Comparison of ENCODE assay signal across 8 cellular contexts in the genomic region with DNA sequence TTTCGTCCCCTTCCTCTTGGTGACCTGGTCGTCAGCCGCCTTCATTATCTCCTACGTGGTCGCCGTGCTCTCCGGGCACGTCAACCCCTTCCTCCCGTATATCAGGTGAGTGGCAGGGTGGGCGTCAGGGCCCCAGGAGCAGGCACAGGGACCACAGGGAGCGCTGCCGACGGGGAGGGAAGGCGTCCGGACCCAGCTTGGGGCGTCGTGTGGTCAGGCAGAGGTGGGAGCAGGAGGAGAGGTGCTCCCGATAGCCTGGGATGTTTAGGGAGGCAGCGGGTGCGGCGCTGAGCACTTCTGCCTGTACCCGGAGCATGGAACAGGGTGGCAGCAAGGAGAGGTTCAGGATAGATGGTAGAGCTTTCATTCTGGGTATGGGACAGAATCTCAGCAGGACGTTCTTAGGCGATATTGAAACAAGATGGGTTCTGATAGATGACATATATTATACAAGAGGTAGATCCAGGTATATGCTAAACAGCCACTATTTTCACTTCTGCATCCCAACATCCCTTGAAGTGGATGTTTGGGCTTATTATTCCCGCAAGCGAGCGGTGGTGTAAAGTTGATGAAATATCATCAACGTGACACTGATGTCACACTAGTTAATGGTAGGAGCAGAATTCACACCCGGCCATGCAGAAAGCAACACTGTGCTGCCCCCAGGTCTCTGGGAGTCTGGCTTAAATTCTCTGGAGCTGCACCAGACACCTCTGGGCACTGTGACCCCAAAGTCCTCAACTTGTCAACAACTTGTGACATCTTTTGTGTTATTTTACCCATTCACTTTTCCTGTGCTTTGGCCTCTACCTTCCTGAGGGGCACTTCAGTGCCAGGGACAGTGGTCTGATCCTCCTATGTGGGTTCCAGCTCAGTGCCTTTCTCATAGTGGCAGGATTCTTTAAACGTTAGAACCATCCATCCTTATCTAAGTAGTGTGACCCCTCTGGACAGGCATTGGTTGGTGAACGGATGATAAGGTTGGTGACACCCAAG. TPM values are rescaled to one million over a fixed set of nuclear protein-coding genes. Genes with fewer than 3 reads are reported as not detected.
DNase-seq lines count a peak whose midpoint lies in the region; ATAC-seq, FAIRE-seq and TF ChIP-seq lines count a peak whose summit lies in the region.

No MANE protein-coding gene starts in this region.

- H3K4me1 Mint-ChIP-seq in activated CD4-positive, alpha-beta memory T cell treated with anti-CD3 and anti-CD28 coated beads for 36 hours (ENCODE audit: low read depth): peaks cover 8% of the 10 kb centered on the region

- DNase-seq in D341Med (ENCODE audit: low spot score): peak; percentile 51
- DNase-seq in GM20000 (ENCODE audit: low spot score): peak; percentile 46
- DNase-seq in HT-29 (ENCODE audit: low spot score): peak; percentile 11
- no peak for DNase-seq in activated CD4-positive, alpha-beta memory T cell treated with anti-CD3 and anti-CD28 coated beads for 36 hours
- DNase-seq in germinal center (ENCODE audit: low spot score): peak; percentile 7
- peak in 3 of 6 donors; percentile 41 to 75 (median 52) for DNase-seq in pancreas
- DNase-seq in ureter (ENCODE audit: low spot score): no peak
- DNase-seq in COLO829 (ENCODE audit: low spot score): no peak

- peak overlapping the region; percentile 87 for H3K4me3 Mint-ChIP-seq in activated CD4-positive, alpha-beta memory T cell treated with anti-CD3 and anti-CD28 coated beads for 36 hours

- H3K36me3 ChIP-seq in pancreas: no peaks in the 10 kb centered on the region

- no peaks in the 10 kb centered on the region for H3K27me3 ChIP-seq in pancreas

- H3K4me3 ChIP-seq in pancreas: peak overlapping the region; percentile 52 to 94 (median 86)

- intact Hi-C loops in activated CD4-positive, alpha-beta memory T cell treated with anti-CD3 and anti-CD28 coated beads for 36 hours (cut with micrococcal nuclease): loop anchor here (1.0 to 2.0 kb wide), 3 partner anchors 19 to 243 kb away; partner anchors contain the start of genes NUP37 and PARPBP
- intact Hi-C loops in pancreas (cut with DNase I): no loop called here

- peak; percentile 8 to 23 (median 18) for ATAC-seq in pancreas

- TF ChIP-seq CTCF in GM20000 (IDR thresholded peaks at IDR 0.05; ENCODE audit: extremely low read depth, missing control alignments) (no peak), pancreas (IDR thresholded peaks at IDR 0.05) (no peak)

- H3K27me3 Mint-ChIP-seq in activated CD4-positive, alpha-beta memory T cell treated with anti-CD3 and anti-CD28 coated beads for 36 hours: no peaks in the 10 kb centered on the region

- POLR2A ChIA-PET in activated CD4-positive, alpha-beta memory T cell treated with anti-CD3 and anti-CD28 coated beads for 36 hours (lab: Charles Lee): interaction anchor here (1.0 kb wide), 1 partner anchor 12 kb away, joined by 3 read pairs; no protein-coding TSS in a partner anchor

- H3K27ac Mint-ChIP-seq in activated CD4-positive, alpha-beta memory T cell treated with anti-CD3 and anti-CD28 coated beads for 36 hours: peak overlapping the region; percentile 48

- no peaks in the 10 kb centered on the region for H3K9me3 Mint-ChIP-seq in activated CD4-positive, alpha-beta memory T cell treated with anti-CD3 and anti-CD28 coated beads for 36 hours

- peak overlapping the region; percentile 89 to 97 (median 96) for H3K27ac ChIP-seq in pancreas

- H3K9me3 ChIP-seq in pancreas: no peaks in the 10 kb centered on the region

- FAIRE-seq in pancreas (lab: Jason Lieb, UNC): no peak

- 7 to 9% methylated on average over 29 to 31 of the region's 31 CpGs for WGBS in pancreas, 2 donors

- no peaks in the 10 kb centered on the region for H3K36me3 Mint-ChIP-seq in activated CD4-positive, alpha-beta memory T cell treated with anti-CD3 and anti-CD28 coated beads for 36 hours

- H3K4me1 ChIP-seq in pancreas: peaks cover 0 to 5% (median 0%) of the 10 kb centered on the region in 3 donors

- CTCF ChIA-PET in activated CD4-positive, alpha-beta memory T cell treated with anti-CD3 and anti-CD28 coated beads for 36 hours (lab: Charles Lee): interaction anchor here (1.1 kb wide), 1 partner anchor 11 kb away, joined by 3 read pairs; no protein-coding TSS in a partner anchor

RNA-seq across cellular contexts. Expression of gene DRAM1, which starts 0.7 kb away (rescaled TPM):
- total RNA-seq in HT-29 (2014; rRNA removed; shearing (Covaris generic)): 1.1 and 1.4 TPM in 2 replicates
- total RNA-seq in activated CD4-positive, alpha-beta memory T cell treated with anti-CD3 and anti-CD28 coated beads for 36 hours: 1 to 10 TPM; 2.6 to 2.8 TPM
- total RNA-seq in pancreas (10 to 100 TPM in 2 of 6 donors, 1 to 10 TPM in 4; 3.1 to 15.0 (median 5.6) TPM), ureter (16.4 TPM)
- 1 to 10 TPM; 3.5 to 7.4 TPM for polyA plus RNA-seq in pancreas

RNA-seq across cellular contexts. Expression of gene GNPTAB, which starts 47.4 kb away (rescaled TPM):
- total RNA-seq in HT-29 (2014; rRNA removed; shearing (Covaris generic)): 6.1 and 12.7 TPM in 2 replicates
- 10 to 100 TPM; 19.6 to 20.2 TPM for total RNA-seq in activated CD4-positive, alpha-beta memory T cell treated with anti-CD3 and anti-CD28 coated beads for 36 hours
- 10 to 100 TPM; 10.7 to 27.7 (median 14.8) TPM for total RNA-seq in pancreas
- 1 to 10 TPM; 5.4 to 6.3 TPM for polyA plus RNA-seq in pancreas
- 57.0 TPM for total RNA-seq in ureter

Comparison
In these comparisons a context has a peak if more than half of its experiments do, and no peak if none do; other contexts are left out.
1. DNase-seq: peak in D341Med (single experiment), GM20000 (single experiment), HT-29 (single experiment) and germinal center (single experiment); none in activated CD4-positive, alpha-beta memory T cell treated with anti-CD3 and anti-CD28 coated beads for 36 hours (single experiment), ureter (single experiment) and COLO829 (single experiment).